ENCODE assay signal across 27 cellular contexts in genomic region chr9:36213989-36214388, GRCh38. TPM values are rescaled to one million over a fixed set of nuclear protein-coding genes. Genes with fewer than 3 reads are reported as not detected.
A peak's percentile ranks its signal among the peaks of the same experiment; 100 is the strongest.
DNase-seq lines count a peak whose midpoint lies in the region; ATAC-seq and TF ChIP-seq lines count a peak whose summit lies in the region.
"Had no signal": no experiment of that assay in that cellular context is flagged by ENCODE, and none has a peak within 500 bp of the region (broad histone marks: within the 10 kb centered on the region; RNA-seq: fewer than 3 reads in every experiment).

No MANE protein-coding gene starts in this region.

- H2AFZ ChIP-seq in GM23248, result no peak overlapping the region
- H2AFZ ChIP-seq: PC-9 had no signal

- H3K27ac ChIP-seq in CD4-positive, alpha-beta T cell (ENCODE audit: low read depth, low read length), result no peak overlapping the region
- H3K27ac ChIP-seq in GM23248 (peak overlapping the region; percentile 31), dorsolateral prefrontal cortex (peak overlapping the region in 34 of 59 donors; percentile 0 to 91 (median 26))
- H3K27ac ChIP-seq: BLaER1 treated with 17β-estradiol and CSF1 and Interleukin-3, amounts not matched to agents 10 nM and 100 nM; brain microvascular endothelial cell; PC-9 had no signal

- peaks cover 19% of the 10 kb centered on the region for H3K4me1 ChIP-seq in GM23248 (ENCODE audit: insufficient read depth)

- H3K4me2 ChIP-seq in GM23248 (ENCODE audit: unreplicated experiment), result no peak overlapping the region
- H3K4me2 ChIP-seq: BLaER1 treated with 17β-estradiol and CSF1 and Interleukin-3, amounts not matched to agents 10 nM and 100 nM; PC-9 had no signal

- H3K36me3 Mint-ChIP-seq in CD4-positive, alpha-beta T cell (ENCODE audit: low read depth), result peaks cover 81% of the 10 kb centered on the region
- H3K36me3 Mint-ChIP-seq in naive thymus-derived CD8-positive, alpha-beta T cell, result peaks cover 0 to 93% (median 8%) of the 10 kb centered on the region in 3 donors
- H3K36me3 Mint-ChIP-seq in Calu3 (ENCODE audit: insufficient read depth, unreplicated experiment), result peaks cover 35% of the 10 kb centered on the region

- no peak overlapping the region for H3K9ac ChIP-seq in GM23248
- H3K9ac ChIP-seq: BLaER1 treated with 17β-estradiol and CSF1 and Interleukin-3, amounts not matched to agents 10 nM and 100 nM had no signal

- CTCF ChIA-PET in CD4-positive, alpha-beta T cell (lab: Charles Lee), result interaction anchor here (2.1 kb wide), 1 partner anchor 24 kb away, joined by 6 read pairs; the partner anchor contains the start of gene CLTA
- CTCF ChIA-PET in Calu3 (lab: Charles Lee), result no interaction called here

- H3K36me3 ChIP-seq in GM23248 (ENCODE audit: low read depth), result peaks cover 50% of the 10 kb centered on the region

- intact Hi-C loops in CD4-positive, alpha-beta T cell (cut with DNase I, micrococcal nuclease), result no loop called here
- intact Hi-C loops in dorsolateral prefrontal cortex (cut with DNase I) (no loop called here), Calu3 (cut with micrococcal nuclease; ENCODE audit: unreplicated experiment) (no loop called here)

- ATAC-seq in CD4-positive, alpha-beta T cell (ENCODE audit: poor library complexity), result no peak
- no peak for ATAC-seq in naive thymus-derived CD8-positive, alpha-beta T cell
- ATAC-seq in GM18858 (IDR thresholded peaks at IDR 0.05; ENCODE audit: unreplicated experiment), result no peak
- ATAC-seq: activated T-cell treated with anti-CD3 and anti-CD28 coated beads, Interleukin-2, amount 50 U/mL, for 72 hours; effector memory CD8-positive, alpha-beta T cell had no signal

- peaks cover 40% of the 10 kb centered on the region for H3F3A ChIP-seq in GM23248 (ENCODE audit: insufficient read depth)

- no peak overlapping the region for H3K4me3 Mint-ChIP-seq in CD4-positive, alpha-beta T cell
- H3K4me3 Mint-ChIP-seq in naive thymus-derived CD8-positive, alpha-beta T cell, result no peak overlapping the region
- H3K4me3 Mint-ChIP-seq in Calu3 (ENCODE audit: low read depth, unreplicated experiment), result no peak overlapping the region
- H3K4me3 Mint-ChIP-seq: activated T-cell treated with anti-CD3 and anti-CD28 coated beads, Interleukin-2, amount 50 U/mL, for 72 hours; effector memory CD8-positive, alpha-beta T cell; nephron progenitor cell had no signal

- no peaks in the 10 kb centered on the region for H4K20me1 ChIP-seq in GM23248 (ENCODE audit: insufficient read depth)

- no peaks in the 10 kb centered on the region for H3K27me3 ChIP-seq in CD4-positive, alpha-beta T cell (ENCODE audit: control insufficient read depth, insufficient read depth, low read length)
- H3K27me3 ChIP-seq in GM23248 (replicated peaks; ENCODE audit: insufficient read depth), result no peaks in the 10 kb centered on the region
- H3K27me3 ChIP-seq in dorsolateral prefrontal cortex, result no peaks in the 10 kb centered on the region
- H3K27me3 ChIP-seq: BLaER1 treated with 17β-estradiol and CSF1 and Interleukin-3, amounts not matched to agents 10 nM and 100 nM; brain microvascular endothelial cell; pancreas; spleen had no signal

- in situ Hi-C loops in GM23248 (cut with MboI), result no loop called here

- 69 to 70% methylated on average over 4 of the region's 4 CpGs for WGBS in GM23248 (ENCODE audit: low coverage in 1 of 2, low lambda C conversion rate in 2 of 2, missing lambda C conversion rate in 2 of 2), 2 experiments

- H3K4me3 ChIP-seq in GM23248, result no peak overlapping the region
- no peak overlapping the region for H3K4me3 ChIP-seq in dorsolateral prefrontal cortex
- H3K4me3 ChIP-seq: BLaER1 treated with 17β-estradiol and CSF1 and Interleukin-3, amounts not matched to agents 10 nM and 100 nM; pancreas; PC-9; spleen had no signal

- H3K27ac Mint-ChIP-seq in CD4-positive, alpha-beta T cell, result peak overlapping the region; percentile 77
- peak overlapping the region in 6 of 10 donors; percentile 19 to 68 (median 46) for H3K27ac Mint-ChIP-seq in naive thymus-derived CD8-positive, alpha-beta T cell
- H3K27ac Mint-ChIP-seq in Calu3 (ENCODE audit: unreplicated experiment), result no peak overlapping the region

- H3K9me2 ChIP-seq in GM23248 (ENCODE audit: insufficient read depth), result no peaks in the 10 kb centered on the region

- H3K9me3 ChIP-seq in CD4-positive, alpha-beta T cell (ENCODE audit: control insufficient read depth, low read length), result no peaks in the 10 kb centered on the region
- H3K9me3 ChIP-seq in GM23248 (ENCODE audit: low read depth), result no peaks in the 10 kb centered on the region
- H3K9me3 ChIP-seq: BLaER1 treated with 17β-estradiol and CSF1 and Interleukin-3, amounts not matched to agents 10 nM and 100 nM; pancreas; spleen had no signal

- H3K4me1 Mint-ChIP-seq in CD4-positive, alpha-beta T cell (ENCODE audit: low read depth), result peaks cover 70% of the 10 kb centered on the region
- peaks cover 34 to 67% (median 54%) of the 10 kb centered on the region in 4 donors for H3K4me1 Mint-ChIP-seq in naive thymus-derived CD8-positive, alpha-beta T cell
- no peaks in the 10 kb centered on the region for H3K4me1 Mint-ChIP-seq in Calu3 (ENCODE audit: low read depth, unreplicated experiment)
- H3K4me1 Mint-ChIP-seq: nephron progenitor cell had no signal

- TF ChIP-seq CTCF in CD4-positive, alpha-beta T cell (IDR thresholded peaks at IDR 0.05), result no peak
- TF ChIP-seq CTCF in dorsolateral prefrontal cortex (IDR thresholded peaks at IDR 0.05 in 54 of 56, conservative IDR thresholded peaks at IDR 0.05 in 2 of 56; ENCODE audit: low read depth in 1 of 56, partially characterized antibody in 56 of 56), result no peak
- TF ChIP-seq CTCF in Calu3 (IDR thresholded peaks at IDR 0.05; ENCODE audit: unreplicated experiment), result no peak

- H3K9me3 Mint-ChIP-seq in CD4-positive, alpha-beta T cell, result no peaks in the 10 kb centered on the region
- no peaks in the 10 kb centered on the region for H3K9me3 Mint-ChIP-seq in naive thymus-derived CD8-positive, alpha-beta T cell
- H3K9me3 Mint-ChIP-seq in Calu3 (ENCODE audit: low read depth, unreplicated experiment), result no peaks in the 10 kb centered on the region
- H3K9me3 Mint-ChIP-seq: activated T-cell treated with anti-CD3 and anti-CD28 coated beads, Interleukin-2, amount 50 U/mL, for 72 hours; effector memory CD8-positive, alpha-beta T cell; nephron progenitor cell had no signal

- no peak for DNase-seq in CD4-positive, alpha-beta T cell
- DNase-seq in GM23248 (no peak), dorsolateral prefrontal cortex (no peak), Calu3 (no peak), HCEC 1CT (no peak), midbrain (lab: John Stamatoyannopoulos, UW) (no peak)
- no peak for DNase-seq in naive thymus-derived CD8-positive, alpha-beta T cell
- DNase-seq: activated CD4-positive, alpha-beta T cell treated with anti-CD3 and anti-CD28 coated beads for 48 hours; activated naive CD4-positive, alpha-beta T cell; activated T-cell treated with anti-CD3 and anti-CD28 coated beads, Interleukin-2, amount 50 U/mL, for 72 hours; effector memory CD8-positive, alpha-beta T cell; NCI-H1048; NCI-H187 treated with DMSO at 0.1 percent for 48 hours; NCI-H524 treated with DMSO at 0.1 percent for 48 hours; nephron progenitor cell; NK-92 treated with Interleukin-12 subunit alpha and Interleukin-12 subunit beta, amount 100 ng/mL, for 24 hours; pancreas; PC-9; retina; SHP77; spleen; stimulated activated CD4-positive, alpha-beta T cell treated with anti-CD3 and anti-CD28 coated beads, Interleukin-2, amount 100 ng/mL, for 48 hours had no signal

- peaks cover 86% of the 10 kb centered on the region for H3K79me2 ChIP-seq in GM23248 (ENCODE audit: insufficient read depth)

- POLR2A ChIA-PET in CD4-positive, alpha-beta T cell (lab: Charles Lee), result no interaction called here
- POLR2A ChIA-PET in naive thymus-derived CD8-positive, alpha-beta T cell (lab: Charles Lee), result no interaction called here

- no peaks in the 10 kb centered on the region for H3K27me3 Mint-ChIP-seq in CD4-positive, alpha-beta T cell
- H3K27me3 Mint-ChIP-seq in naive thymus-derived CD8-positive, alpha-beta T cell, result no peaks in the 10 kb centered on the region
- no peaks in the 10 kb centered on the region for H3K27me3 Mint-ChIP-seq in Calu3 (ENCODE audit: unreplicated experiment)
- H3K27me3 Mint-ChIP-seq: effector memory CD8-positive, alpha-beta T cell had no signal

- BruUV-seq in Calu3 (replicated peaks; lab: Mats Ljungman, UMichigan), result no TSS peak

RNA-seq across cellular contexts. Expression of gene CLTA, which starts 23.3 kb away (rescaled TPM):
- total RNA-seq in CD4-positive, alpha-beta T cell, result 10 to 100 TPM; 32.0 to 32.8 TPM
- 230 and 240 TPM in 2 replicates for total RNA-seq in GM23248 (2014; rRNA removed; shearing (Covaris generic))
- polyA plus RNA-seq in GM23248 (2016; fragmentation: Nextera tagmentation; extraction: Ambion mirVana), result 218 and 229 TPM in 2 replicates
- 100 to 1,000 TPM in 119 of 120 experiments, 10 to 100 TPM in 1; 76.4 to 215 (median 173) TPM for total RNA-seq in dorsolateral prefrontal cortex
- 10 to 100 TPM; 56.7 to 59.0 TPM for total RNA-seq in naive thymus-derived CD8-positive, alpha-beta T cell
- polyA plus RNA-seq in naive thymus-derived CD8-positive, alpha-beta T cell, result 10 to 100 TPM; 60.8 to 84.5 (median 71.0) TPM
- total RNA-seq in Calu3 (2022), result 85.5 and 87.3 TPM in 2 replicates

RNA-seq across cellular contexts. Expression of gene GNE, which starts 44.3 kb away (rescaled TPM):
- 10 to 100 TPM; 12.5 to 14.6 TPM for total RNA-seq in CD4-positive, alpha-beta T cell
- total RNA-seq in GM23248 (2014; rRNA removed; shearing (Covaris generic)), result 20.6 and 22.4 TPM in 2 replicates
- 6.2 and 6.9 TPM in 2 replicates for polyA plus RNA-seq in GM23248 (2016; fragmentation: Nextera tagmentation; extraction: Ambion mirVana)
- total RNA-seq in dorsolateral prefrontal cortex, result 10 to 100 TPM; 14.4 to 29.7 (median 22.9) TPM
- 10 to 100 TPM; 16.5 to 17.4 TPM for total RNA-seq in naive thymus-derived CD8-positive, alpha-beta T cell
- 1 to 10 TPM; 3.7 to 6.1 (median 4.5) TPM for polyA plus RNA-seq in naive thymus-derived CD8-positive, alpha-beta T cell
- 23.3 and 23.6 TPM in 2 replicates for total RNA-seq in Calu3 (2022)

RNA-seq across cellular contexts. Expression of gene CCIN, which starts 44.8 kb away (rescaled TPM):
- total RNA-seq in CD4-positive, alpha-beta T cell, result under 1 TPM; 0.22 to 0.36 TPM
- total RNA-seq in GM23248 (2014; rRNA removed; shearing (Covaris generic)), result 0.51 and 2.8 TPM in 2 replicates
- 1.4 and 2.5 TPM in 2 replicates for polyA plus RNA-seq in GM23248 (2016; fragmentation: Nextera tagmentation; extraction: Ambion mirVana)
- total RNA-seq in dorsolateral prefrontal cortex, result 1 to 10 TPM in 12 of 120 experiments, under 1 TPM in 83, not detected in 25; 0.19 to 3.6 (median 0.52) TPM
- under 1 TPM in 1 of 2 experiments, not detected in 1; 0.19 TPM for total RNA-seq in naive thymus-derived CD8-positive, alpha-beta T cell
- under 1 TPM in 1 of 3 donors, not detected in 2; 0.09 TPM for polyA plus RNA-seq in naive thymus-derived CD8-positive, alpha-beta T cell
- not detected in 2 replicates for total RNA-seq in Calu3 (2022)
- total RNA-seq: frontal cortex, PC-9 had no signal
- polyA plus RNA-seq: esophagus had no signal
